In the genomic region with DNA sequence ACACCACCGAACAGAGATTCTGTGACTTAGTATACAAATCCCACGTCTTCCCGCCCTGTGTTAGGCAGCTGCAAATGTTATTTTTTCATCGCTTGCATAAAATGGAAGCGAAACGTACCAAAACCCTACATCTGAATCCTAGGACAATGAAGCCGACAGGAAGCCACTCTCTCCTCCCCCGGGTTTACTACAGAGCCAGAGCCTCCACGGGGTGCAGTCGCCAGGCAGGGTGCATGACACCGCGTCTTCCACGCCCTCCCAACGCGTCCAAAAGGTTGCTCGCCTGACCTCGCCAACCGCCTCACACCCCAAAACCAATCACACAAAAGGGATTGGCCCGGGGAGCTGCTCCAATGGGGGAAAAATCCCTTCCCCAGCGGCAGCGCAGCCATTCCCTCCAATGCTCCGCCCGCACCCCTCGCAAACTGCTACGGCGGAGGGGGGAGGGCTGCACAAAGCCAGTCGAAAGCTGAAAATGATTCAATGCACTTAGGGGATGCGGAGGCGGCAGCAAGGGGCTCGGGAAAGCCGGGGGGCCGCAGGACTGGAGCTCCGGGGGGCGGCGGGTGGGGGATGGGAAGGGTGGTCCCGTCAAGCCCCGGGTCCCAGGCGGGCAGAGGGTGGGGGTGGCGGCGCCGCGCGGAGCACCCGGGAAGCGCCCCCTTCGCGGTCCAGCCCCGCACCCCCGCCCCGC, we compare ENCODE assay signal across 8 cellular contexts. TPM values are rescaled to one million over a fixed set of nuclear protein-coding genes. Genes with fewer than 3 reads are reported as not detected.
DNase-seq lines count a peak whose midpoint lies in the region; ATAC-seq and TF ChIP-seq lines count a peak whose summit lies in the region.

No MANE protein-coding gene starts in this region.

- H3K4me3 ChIP-seq in iPS-20b (ENCODE audit: low read length) (peak overlapping the region; percentile 99), skin epidermis (peak overlapping the region; percentile 59 to 97 (median 83))

- H3K9ac ChIP-seq in iPS-20b (ENCODE audit: low read depth, low read length) = peak overlapping the region; percentile 87

- peak overlapping the region; percentile 87 for H3K27ac ChIP-seq in iPS-20b (ENCODE audit: low read length)
- H3K27ac ChIP-seq in skin epidermis = peak overlapping the region; percentile 80 to 97 (median 92)

- H3K27me3 Mint-ChIP-seq in MCF 10A (ENCODE audit: insufficient read depth, unreplicated experiment) = no peaks in the 10 kb centered on the region

- peak overlapping the region; percentile 84 for H3K4me3 Mint-ChIP-seq in MCF 10A (ENCODE audit: unreplicated experiment)

- ATAC-seq in HG03378 (IDR thresholded peaks at IDR 0.05; ENCODE audit: unreplicated experiment) = no peak

- CTCF ChIA-PET in MCF 10A (lab: Yijun Ruan, JAX) = interaction anchor here (0.6 to 1.7 kb wide), 7 partner anchors 19 to 1591 kb away, joined by 3 to 4 read pairs (median 3); no protein-coding TSS in a partner anchor

- H3K4me1 ChIP-seq in iPS-20b (ENCODE audit: insufficient read depth, low read length) = peaks cover 18% of the 10 kb centered on the region

- no peaks in the 10 kb centered on the region for H3K36me3 ChIP-seq in iPS-20b (ENCODE audit: insufficient read depth, low read depth, low read length)

- peaks cover 9% of the 10 kb centered on the region for H3K36me3 Mint-ChIP-seq in MCF 10A (ENCODE audit: insufficient read depth, unreplicated experiment)

- peak overlapping the region; percentile 97 for H3K27ac Mint-ChIP-seq in MCF 10A (ENCODE audit: low read depth, unreplicated experiment)

- no peaks in the 10 kb centered on the region for H3K9me3 ChIP-seq in iPS-20b (ENCODE audit: insufficient read depth, low read depth, low read length)

- intact Hi-C loops in MCF 10A (cut with micrococcal nuclease) = loop anchor here (1.0 to 5.0 kb wide), 4 partner anchors 32 to 82 kb away; no protein-coding TSS in a partner anchor

- peak; percentile 72 for DNase-seq in Daoy (ENCODE audit: low read depth)
- DNase-seq in HCEC 1CT = peak; percentile 76
- peak; percentile 20 for DNase-seq in NCI-H1105 (lab: John Stamatoyannopoulos, UW)
- DNase-seq in T-helper 9 cell = peak; percentile 45
- peak; percentile 92 for DNase-seq in MCF 10A (ENCODE audit: unreplicated experiment)

- POLR2A ChIA-PET in MCF 10A (lab: Yijun Ruan, JAX) = interaction anchor here (0.6 to 8.3 kb wide), 35 partner anchors 12 to 1735 kb away, joined by 3 to 208 read pairs (median 4); a partner anchor contains a TSS

- H3K27me3 ChIP-seq in iPS-20b (ENCODE audit: insufficient read depth, low read length) = no peaks in the 10 kb centered on the region

- H3K4me1 Mint-ChIP-seq in MCF 10A (ENCODE audit: insufficient read depth, unreplicated experiment) = peaks cover 22% of the 10 kb centered on the region

- TF ChIP-seq CTCF in MCF 10A (IDR thresholded peaks at IDR 0.05; ENCODE audit: unreplicated experiment) = no peak

- BruUV-seq in MCF 10A (replicated peaks; lab: Mats Ljungman, UMichigan) = no TSS peak

- no peaks in the 10 kb centered on the region for H3K9me3 Mint-ChIP-seq in MCF 10A (ENCODE audit: unreplicated experiment)

RNA-seq across cellular contexts. Expression of a gene that starts 0.7 kb away (rescaled TPM):
- 51.0 and 60.1 TPM in 2 replicates for total RNA-seq in Daoy (2014; rRNA removed; shearing (Covaris generic))
- 148 and 182 TPM in 2 replicates for total RNA-seq in MCF 10A (2022)

RNA-seq across cellular contexts. Expression of a gene that starts 1.5 kb away (rescaled TPM):
- 19.4 and 25.3 TPM in 2 replicates for total RNA-seq in Daoy (2014; rRNA removed; shearing (Covaris generic))
- 81.1 and 128 TPM in 2 replicates for total RNA-seq in MCF 10A (2022)

Comparison
In these comparisons a context has a peak if more than half of its experiments do, and no peak if none do; other contexts are left out.
1. DNase-seq: peak in every context shown above with its lines; median percentile 92 in MCF 10A; 76 in HCEC 1CT; 72 in Daoy; 45 in T-helper 9 cell; 20 in NCI-H1105.